10 cellular contexts compared by ENCODE assay signal in genomic region chr3:99651561-99651960, GRCh38. TPM values are rescaled to one million over a fixed set of nuclear protein-coding genes. Genes with fewer than 3 reads are reported as not detected.
A peak's percentile ranks its signal among the peaks of the same experiment; 100 is the strongest.
DNase-seq lines count a peak whose midpoint lies in the region; ATAC-seq and TF ChIP-seq lines count a peak whose summit lies in the region.
"Had no signal": no experiment of that assay in that cellular context is flagged by ENCODE, and none has a peak within 500 bp of the region (broad histone marks: within the 10 kb centered on the region; RNA-seq: fewer than 3 reads in every experiment).

No MANE protein-coding gene starts in this region.

- peak overlapping the region; percentile 51 for H3K27ac Mint-ChIP-seq in MCF 10A (ENCODE audit: low read depth, unreplicated experiment)
- H3K27ac Mint-ChIP-seq: activated B cell treated with CpG ODN at 0.5 μM for 24 hours had no signal

- ATAC-seq in right lobe of liver (peak; percentile 33 to 76 (median 36)), HG03196 (IDR thresholded peaks at IDR 0.05; ENCODE audit: unreplicated experiment) (no peak), GM18511 (IDR thresholded peaks at IDR 0.05; ENCODE audit: unreplicated experiment) (no peak)

- no peaks in the 10 kb centered on the region for H3K36me3 ChIP-seq in breast epithelium
- H3K36me3 ChIP-seq in right lobe of liver: no peaks in the 10 kb centered on the region
- H3K36me3 ChIP-seq: neutrophil had no signal

- no peaks in the 10 kb centered on the region for H3K4me1 ChIP-seq in breast epithelium
- H3K4me1 ChIP-seq in right lobe of liver: no peaks in the 10 kb centered on the region

- H3K36me3 Mint-ChIP-seq in MCF 10A (ENCODE audit: insufficient read depth, unreplicated experiment): peaks cover 40% of the 10 kb centered on the region

- DNase-seq in MCF 10A (ENCODE audit: unreplicated experiment) (peak; percentile 55), breast epithelium (ENCODE audit: low spot score in 2 of 2) (no peak), coronary artery (ENCODE audit: low spot score) (no peak), right lobe of liver (no peak), SHP77 (lab: John Stamatoyannopoulos, UW) (no peak)
- DNase-seq in activated naive CD4-positive, alpha-beta T cell treated with Interleukin-2 at 50 U/mL for 16 hours: no peak
- DNase-seq: activated B cell treated with CpG ODN at 0.5 μM for 24 hours had no signal

- no peak overlapping the region for H3K27ac ChIP-seq in breast epithelium
- H3K27ac ChIP-seq in coronary artery: peak overlapping the region; percentile 51 to 60
- peak overlapping the region in 1 of 3 donors; percentile 15 for H3K27ac ChIP-seq in right lobe of liver
- H3K27ac ChIP-seq: neutrophil had no signal

- WGBS in right lobe of liver (ENCODE audit: insufficient coverage, low coverage, low lambda C conversion rate, missing lambda C conversion rate): 13% methylated on average over 3 of the region's 3 CpGs

- H3K27me3 Mint-ChIP-seq in MCF 10A (ENCODE audit: insufficient read depth, unreplicated experiment): no peaks in the 10 kb centered on the region
- H3K27me3 Mint-ChIP-seq: activated B cell treated with CpG ODN at 0.5 μM for 24 hours had no signal

- peak overlapping the region; percentile 19 for H3K4me3 Mint-ChIP-seq in MCF 10A (ENCODE audit: unreplicated experiment)
- H3K4me3 Mint-ChIP-seq: activated B cell treated with CpG ODN at 0.5 μM for 24 hours had no signal

- TF ChIP-seq CTCF in MCF 10A (IDR thresholded peaks at IDR 0.05; ENCODE audit: unreplicated experiment) (no peak), breast epithelium (IDR thresholded peaks at IDR 0.05) (no peak), coronary artery (IDR thresholded peaks at IDR 0.05) (no peak), right lobe of liver (IDR thresholded peaks at IDR 0.05) (no peak)

- CTCF ChIA-PET in MCF 10A (lab: Yijun Ruan, JAX): interaction anchor here (0.6 to 17.3 kb wide), 4 partner anchors 11 to 883 kb away, joined by 3 to 209 read pairs (median 4); no protein-coding TSS in a partner anchor

- TF ChIP-seq POLR2A in breast epithelium (IDR thresholded peaks at IDR 0.05) (no peak), right lobe of liver (IDR thresholded peaks at IDR 0.05) (no peak)

- POLR2A ChIA-PET in MCF 10A (lab: Yijun Ruan, JAX): interaction anchor here (0.7 to 2.3 kb wide), 6 partner anchors 13 to 179 kb away, joined by 3 to 14 read pairs (median 4); partner anchors contain the start of gene COL8A1

- no peaks in the 10 kb centered on the region for H3K9me3 Mint-ChIP-seq in MCF 10A (ENCODE audit: unreplicated experiment)
- H3K9me3 Mint-ChIP-seq: activated B cell treated with CpG ODN at 0.5 μM for 24 hours had no signal

- H3K9me3 ChIP-seq in breast epithelium (no peaks in the 10 kb centered on the region), right lobe of liver (no peaks in the 10 kb centered on the region)
- H3K9me3 ChIP-seq: neutrophil had no signal

- intact Hi-C loops in MCF 10A (cut with micrococcal nuclease) (no loop called here), breast epithelium (cut with DNase I; ENCODE audit: low total_unique reads) (no loop called here), right lobe of liver (cut with DNase I) (no loop called here)

- H3K4me3 ChIP-seq in breast epithelium (no peak overlapping the region), coronary artery (no peak overlapping the region), right lobe of liver (no peak overlapping the region)

- H3K27me3 ChIP-seq in breast epithelium: peaks cover 0 to 5% of the 10 kb centered on the region in 2 donors
- H3K27me3 ChIP-seq in right lobe of liver: no peaks in the 10 kb centered on the region
- H3K27me3 ChIP-seq: neutrophil had no signal

- no TSS peak for BruUV-seq in MCF 10A (replicated peaks; lab: Mats Ljungman, UMichigan)

- peaks cover 69% of the 10 kb centered on the region for H3K4me1 Mint-ChIP-seq in MCF 10A (ENCODE audit: insufficient read depth, unreplicated experiment)
- H3K4me1 Mint-ChIP-seq: activated B cell treated with CpG ODN at 0.5 μM for 24 hours had no signal

RNA-seq across cellular contexts. Expression of gene COL8A1, which starts 13.2 kb away (rescaled TPM):
- total RNA-seq in MCF 10A (2022): 29.1 and 112 TPM in 2 replicates
- 10 to 100 TPM in 2 of 3 donors, 1 to 10 TPM in 1; 9.2 to 43.6 (median 13.6) TPM for total RNA-seq in breast epithelium
- total RNA-seq in right lobe of liver: 1 to 10 TPM in 2 of 6 experiments, under 1 TPM in 4; 0.56 to 1.5 (median 0.79) TPM

Comparison
In these comparisons a context has a peak if more than half of its experiments do, and no peak if none do; other contexts are left out.
1. H3K27ac ChIP-seq: peak in coronary artery (2 of 2); none in breast epithelium (0 of 2).
2. ATAC-seq: peak in right lobe of liver (4 of 4); none in HG03196 (single experiment) and GM18511 (single experiment).
3. RNA of gene COL8A1, which starts 13.2 kb away (total RNA-seq): 29.1 to 112 TPM in MCF 10A and 9.2 to 43.6 TPM in breast epithelium; 0.56 to 1.5 TPM in right lobe of liver; every median in the first group is over 4 times any median in the second.